Comparison of ENCODE assay signal across 8 cellular contexts in genomic region chr19:940591-941291, GRCh38. TPM values are rescaled to one million over a fixed set of nuclear protein-coding genes. Genes with fewer than 3 reads are reported as not detected.
DNase-seq lines count a peak whose midpoint lies in the region; ATAC-seq and TF ChIP-seq lines count a peak whose summit lies in the region.

No MANE protein-coding gene starts in this region.

- H3K27me3 ChIP-seq in colonic mucosa (no peaks in the 10 kb centered on the region), brain microvascular endothelial cell (replicated peaks) (no peaks in the 10 kb centered on the region)

- ATAC-seq in activated CD4-positive, alpha-beta T cell treated with anti-CD3 and anti-CD28 coated beads for 36 hours, result peak; percentile 74
- peak; percentile 78 for ATAC-seq in stimulated activated naive CD8-positive, alpha-beta T cell treated with anti-CD3 and anti-CD28 coated beads, Interleukin-15, Interleukin-2, amounts not matched to agents 100 U/mL and 50 U/mL, for 24 hours
- no peak for ATAC-seq in GM19397 (IDR thresholded peaks at IDR 0.05; ENCODE audit: unreplicated experiment)

- H3K27ac ChIP-seq in colonic mucosa (peak overlapping the region; percentile 57), brain microvascular endothelial cell (no peak overlapping the region)

- DNase-seq in LHCN-M2 (ENCODE audit: low read depth) (peak; percentile 72), colonic mucosa (peak; percentile 77), midbrain (lab: John Stamatoyannopoulos, UW) (peak; percentile 62), brain microvascular endothelial cell (no peak)
- peak; percentile 77 for DNase-seq in activated CD4-positive, alpha-beta T cell treated with anti-CD3 and anti-CD28 coated beads for 36 hours
- DNase-seq in stimulated activated naive CD8-positive, alpha-beta T cell treated with anti-CD3 and anti-CD28 coated beads, Interleukin-15, Interleukin-2, amounts not matched to agents 100 U/mL and 50 U/mL, for 24 hours, result peak; percentile 70

- TF ChIP-seq CTCF in GM12874 (IDR thresholded peaks at IDR 0.05; ENCODE audit: insufficient read depth, low read depth, low read length), result 0 out of 2 replicates have a peak, but pooled peaks have one; percentile 10
- no peak for TF ChIP-seq CTCF in colonic mucosa (IDR thresholded peaks at IDR 0.05)
- TF ChIP-seq CTCF in brain microvascular endothelial cell (IDR thresholded peaks at IDR 0.05; ENCODE audit: low read depth, low read length, missing control alignments), result no peak

- H3K9me3 ChIP-seq in colonic mucosa, result no peaks in the 10 kb centered on the region

- no peaks in the 10 kb centered on the region for H3K9me3 Mint-ChIP-seq in activated CD4-positive, alpha-beta T cell treated with anti-CD3 and anti-CD28 coated beads for 36 hours (ENCODE audit: low read depth)

- intact Hi-C loops in activated CD4-positive, alpha-beta T cell treated with anti-CD3 and anti-CD28 coated beads for 36 hours (cut with DNase I, micrococcal nuclease), result loop anchor here in 1 of 2 experiments (2.0 kb wide), 1 partner anchor 16 kb away; no protein-coding TSS in a partner anchor
- intact Hi-C loops in colonic mucosa (cut with DNase I), result no loop called here

- H3K4me3 Mint-ChIP-seq in activated CD4-positive, alpha-beta T cell treated with anti-CD3 and anti-CD28 coated beads for 36 hours, result peak overlapping the region; percentile 73

- H3K27me3 Mint-ChIP-seq in activated CD4-positive, alpha-beta T cell treated with anti-CD3 and anti-CD28 coated beads for 36 hours, result no peaks in the 10 kb centered on the region

- no peaks in the 10 kb centered on the region for H3K36me3 ChIP-seq in colonic mucosa
- H3K36me3 ChIP-seq in brain microvascular endothelial cell (replicated peaks), result peaks cover 15% of the 10 kb centered on the region

- CTCF ChIA-PET in activated CD4-positive, alpha-beta T cell treated with anti-CD3 and anti-CD28 coated beads for 36 hours (lab: Charles Lee), result interaction anchor here (1.0 kb wide), 1 partner anchor 41 kb away, joined by 3 read pairs; no protein-coding TSS in a partner anchor

- H3K4me3 ChIP-seq in colonic mucosa (peak overlapping the region; percentile 40), brain microvascular endothelial cell (ENCODE audit: low read depth, low read length) (no peak overlapping the region)

- H3K9ac ChIP-seq in colonic mucosa (ENCODE audit: low read depth in 2 of 2, low read length in 2 of 2), result peak overlapping the region; percentile 41 to 58

- no peak overlapping the region for H3K27ac Mint-ChIP-seq in activated CD4-positive, alpha-beta T cell treated with anti-CD3 and anti-CD28 coated beads for 36 hours

- in situ Hi-C loops in brain microvascular endothelial cell (cut with HindIII; ENCODE audit: low pct_ligation_motif_present, low sequenced_read_pairs), result no loop called here

- POLR2A ChIA-PET in activated CD4-positive, alpha-beta T cell treated with anti-CD3 and anti-CD28 coated beads for 36 hours (lab: Charles Lee), result no interaction called here

- peaks cover 9% of the 10 kb centered on the region for H3K4me1 ChIP-seq in colonic mucosa

- H3K4me1 Mint-ChIP-seq in activated CD4-positive, alpha-beta T cell treated with anti-CD3 and anti-CD28 coated beads for 36 hours, result peaks cover 26% of the 10 kb centered on the region

- H3K36me3 Mint-ChIP-seq in activated CD4-positive, alpha-beta T cell treated with anti-CD3 and anti-CD28 coated beads for 36 hours (ENCODE audit: low read depth), result peaks cover 5% of the 10 kb centered on the region

RNA-seq across cellular contexts. Expression of gene ARID3A, which starts 14.9 kb away (rescaled TPM):
- 3.1 and 3.4 TPM in 2 replicates for total RNA-seq in LHCN-M2 (2014; rRNA removed)
- polyA plus RNA-seq in LHCN-M2 (2012), result 6.2 TPM
- total RNA-seq in activated CD4-positive, alpha-beta T cell treated with anti-CD3 and anti-CD28 coated beads for 36 hours, result 10 to 100 TPM; 25.1 to 36.0 TPM
- 10 to 100 TPM in 1 of 2 donors, 1 to 10 TPM in 1; 8.7 to 13.0 TPM for total RNA-seq in colonic mucosa

RNA-seq across cellular contexts. Expression of gene KISS1R, which starts 23.6 kb away (rescaled TPM):
- not detected in 2 replicates for total RNA-seq in LHCN-M2 (2014; rRNA removed)
- polyA plus RNA-seq in LHCN-M2 (2012), result 0.07 TPM
- 10 to 100 TPM; 14.3 to 18.4 TPM for total RNA-seq in activated CD4-positive, alpha-beta T cell treated with anti-CD3 and anti-CD28 coated beads for 36 hours
- total RNA-seq in colonic mucosa, result under 1 TPM in 1 of 2 donors, not detected in 1; 0.21 TPM

RNA-seq across cellular contexts. Expression of gene R3HDM4, which starts 27.7 kb away (rescaled TPM):
- 40.3 and 42.7 TPM in 2 replicates for total RNA-seq in LHCN-M2 (2014; rRNA removed)
- polyA plus RNA-seq in LHCN-M2 (2012), result 45.5 TPM
- 10 to 100 TPM; 73.7 to 83.3 TPM for total RNA-seq in activated CD4-positive, alpha-beta T cell treated with anti-CD3 and anti-CD28 coated beads for 36 hours
- 10 to 100 TPM; 54.5 to 55.6 TPM for total RNA-seq in colonic mucosa

RNA-seq across cellular contexts. Expression of gene WDR18, which starts 43.4 kb away (rescaled TPM):
- total RNA-seq in LHCN-M2 (2014; rRNA removed), result 44.2 and 53.6 TPM in 2 replicates
- 38.2 TPM for polyA plus RNA-seq in LHCN-M2 (2012)
- total RNA-seq in activated CD4-positive, alpha-beta T cell treated with anti-CD3 and anti-CD28 coated beads for 36 hours, result 10 to 100 TPM; 71.6 to 87.8 TPM
- total RNA-seq in colonic mucosa, result 10 to 100 TPM; 26.5 to 81.5 TPM

RNA-seq across cellular contexts. Expression of gene RNU6-9, which starts 47.5 kb away (rescaled TPM):
- total RNA-seq in LHCN-M2 (2014; rRNA removed) (not detected in 2 replicates), colonic mucosa (not detected)
- polyA plus RNA-seq in LHCN-M2 (2012), result not detected
- total RNA-seq in activated CD4-positive, alpha-beta T cell treated with anti-CD3 and anti-CD28 coated beads for 36 hours, result not detected

Comparison
In these comparisons a context has a peak if more than half of its experiments do, and no peak if none do; other contexts are left out.
1. RNA of gene KISS1R, which starts 23.6 kb away (total RNA-seq): 14.3 to 18.4 TPM in activated CD4-positive, alpha-beta T cell treated with anti-CD3 and anti-CD28 coated beads for 36 hours; 0.21 TPM in colonic mucosa and not detected in LHCN-M2; every median in the first group is over 10 times any median in the second.